ENCODE assay signal across 1 cellular context in the genomic region with DNA sequence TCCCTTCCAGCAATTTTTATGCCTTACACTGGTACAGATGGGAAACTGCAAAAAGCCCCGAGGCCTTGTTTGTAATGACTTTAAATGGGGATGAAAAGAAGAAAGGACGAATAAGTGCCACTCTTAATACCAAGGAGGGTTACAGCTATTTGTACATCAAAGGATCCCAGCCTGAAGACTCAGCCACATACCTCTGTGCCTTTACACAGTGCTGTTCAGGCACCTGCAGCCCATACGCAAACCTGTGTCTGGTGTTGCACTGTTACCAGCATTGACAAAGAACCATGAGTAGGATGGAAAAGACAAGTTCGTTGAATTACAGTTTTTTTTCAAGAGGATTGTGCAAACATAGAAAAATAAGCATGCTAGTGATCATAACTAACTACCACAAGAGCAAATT.
TF ChIP-seq lines count a peak whose summit lies in the region.

No MANE protein-coding gene starts in this region.

TF ChIP-seq in GM23338, 12 proteins besides CTCF, POLR2A, EP300 and RAD21 (continued from another document):
- TF ChIP-seq, protein P1, sequence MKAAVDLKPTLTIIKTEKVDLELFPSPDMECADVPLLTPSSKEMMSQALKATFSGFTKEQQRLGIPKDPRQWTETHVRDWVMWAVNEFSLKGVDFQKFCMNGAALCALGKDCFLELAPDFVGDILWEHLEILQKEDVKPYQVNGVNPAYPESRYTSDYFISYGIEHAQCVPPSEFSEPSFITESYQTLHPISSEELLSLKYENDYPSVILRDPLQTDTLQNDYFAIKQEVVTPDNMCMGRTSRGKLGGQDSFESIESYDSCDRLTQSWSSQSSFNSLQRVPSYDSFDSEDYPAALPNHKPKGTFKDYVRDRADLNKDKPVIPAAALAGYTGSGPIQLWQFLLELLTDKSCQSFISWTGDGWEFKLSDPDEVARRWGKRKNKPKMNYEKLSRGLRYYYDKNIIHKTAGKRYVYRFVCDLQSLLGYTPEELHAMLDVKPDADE (IDR thresholded peaks at IDR 0.05), result no peak
- no peak for TF ChIP-seq ZNF114 (CRISPR knock-in tag; IDR thresholded peaks at IDR 0.05)
- no peak for TF ChIP-seq CREB1 (CRISPR knock-in tag; IDR thresholded peaks at IDR 0.05; ENCODE audit: low read depth)
